In the genomic region with DNA sequence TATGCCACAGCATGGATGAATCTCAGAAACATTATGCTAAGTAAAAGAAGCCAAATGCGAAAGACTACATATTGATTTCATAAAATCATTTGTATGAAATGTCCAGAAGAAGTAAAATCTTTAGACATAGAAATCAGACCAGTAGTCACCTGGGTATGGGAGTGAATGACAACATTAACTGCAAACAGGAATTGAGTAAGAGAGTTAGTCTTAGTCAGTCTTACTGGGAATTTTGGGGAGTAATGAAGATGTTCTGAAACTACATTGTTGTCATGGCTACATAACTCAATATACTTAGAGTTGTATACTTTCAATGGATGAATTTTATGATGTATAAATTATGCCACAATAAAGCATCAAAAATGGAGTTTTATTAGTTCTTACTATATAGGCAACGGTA, we compare ENCODE assay signal across 20 cellular contexts.
A peak's percentile ranks its signal among the peaks of the same experiment; 100 is the strongest.
DNase-seq lines count a peak whose midpoint lies in the region; ATAC-seq and TF ChIP-seq lines count a peak whose summit lies in the region.
"Had no signal": no experiment of that assay in that cellular context is flagged by ENCODE, and none has a peak within 500 bp of the region (broad histone marks: within the 10 kb centered on the region; RNA-seq: fewer than 3 reads in every experiment).

No MANE protein-coding gene starts in this region.

- 54% methylated on average over 2 of the region's 2 CpGs for WGBS in mammary epithelial cell (ENCODE audit: low coverage, missing lambda C conversion rate)

- DNase-seq in MCF 10A (ENCODE audit: unreplicated experiment) = peak; percentile 3
- no peak for DNase-seq in breast epithelium (ENCODE audit: low spot score in 2 of 2)
- DNase-seq in mammary epithelial cell = peak; percentile 1
- peak; percentile 1 for DNase-seq in epithelial cell of esophagus (ENCODE audit: low read depth)
- DNase-seq in effector CD4-positive, alpha-beta T cell = no peak
- DNase-seq in CD4-positive, alpha-beta memory T cell = no peak
- DNase-seq: AML-193; Caco-2; Calu3; CD4-positive, CD25-positive, alpha-beta regulatory T cell; CD8-positive, alpha-beta T cell; DMS79 treated with DMSO at 0.1 percent for 48 hours; GF-D8 had no signal

- H3K27me3 ChIP-seq in breast epithelium (no peaks in the 10 kb centered on the region), OCI-LY1 (ENCODE audit: insufficient read depth, low read length) (no peaks in the 10 kb centered on the region), mammary epithelial cell (ENCODE audit: insufficient read depth, low read length) (peaks cover 2% of the 10 kb centered on the region)
- H3K27me3 ChIP-seq in CD4-positive, alpha-beta memory T cell (ENCODE audit: insufficient read depth, low read length) = no peaks in the 10 kb centered on the region
- H3K27me3 ChIP-seq: BLaER1 treated with 17β-estradiol and CSF1 and Interleukin-3, amounts not matched to agents 10 nM and 100 nM had no signal

- H2AFZ ChIP-seq in OCI-LY1 (ENCODE audit: low read length) (0 out of 2 replicates have a peak overlapping the region, but pooled peaks have one; percentile 29), mammary epithelial cell (ENCODE audit: low read depth, low read length) (no peak overlapping the region)

- H3K36me3 ChIP-seq in breast epithelium (no peaks in the 10 kb centered on the region), OCI-LY1 (ENCODE audit: insufficient read depth, low read length) (no peaks in the 10 kb centered on the region), mammary epithelial cell (ENCODE audit: insufficient read depth, low read length) (no peaks in the 10 kb centered on the region)
- H3K36me3 ChIP-seq in CD4-positive, alpha-beta memory T cell (ENCODE audit: insufficient read depth, low read length) = no peaks in the 10 kb centered on the region
- H3K36me3 ChIP-seq: BLaER1 treated with 17β-estradiol and CSF1 and Interleukin-3, amounts not matched to agents 10 nM and 100 nM had no signal

- H3K36me3 Mint-ChIP-seq in MCF 10A (ENCODE audit: insufficient read depth, unreplicated experiment) = no peaks in the 10 kb centered on the region
- H3K36me3 Mint-ChIP-seq in CD4-positive, alpha-beta memory T cell = no peaks in the 10 kb centered on the region
- H3K36me3 Mint-ChIP-seq: CD4-positive, CD25-positive, alpha-beta regulatory T cell; CD8-positive, alpha-beta T cell had no signal

- in situ Hi-C loops in mammary epithelial cell (cut with MboI; ENCODE audit: low sequenced_read_pairs in 2 of 2) = no loop called here

- H3K4me1 Mint-ChIP-seq in MCF 10A (ENCODE audit: insufficient read depth, unreplicated experiment) = no peaks in the 10 kb centered on the region
- H3K4me1 Mint-ChIP-seq in CD4-positive, alpha-beta memory T cell = no peaks in the 10 kb centered on the region
- H3K4me1 Mint-ChIP-seq: B cell; CD4-positive, CD25-positive, alpha-beta regulatory T cell had no signal

- no peaks in the 10 kb centered on the region for H3K9me3 Mint-ChIP-seq in MCF 10A (ENCODE audit: unreplicated experiment)
- H3K9me3 Mint-ChIP-seq in CD4-positive, alpha-beta memory T cell = no peaks in the 10 kb centered on the region
- H3K9me3 Mint-ChIP-seq: CD8-positive, alpha-beta T cell had no signal

- H3K4me2 ChIP-seq in OCI-LY1 (ENCODE audit: low read length) (no peak overlapping the region), mammary epithelial cell (ENCODE audit: insufficient read depth, low read depth, low read length) (no peak overlapping the region)
- H3K4me2 ChIP-seq: A549; BLaER1 treated with 17β-estradiol and CSF1 and Interleukin-3, amounts not matched to agents 10 nM and 100 nM had no signal

- no peaks in the 10 kb centered on the region for H3K9me3 ChIP-seq in breast epithelium
- H3K9me3 ChIP-seq in OCI-LY1 (ENCODE audit: low read length) = no peaks in the 10 kb centered on the region
- no peaks in the 10 kb centered on the region for H3K9me3 ChIP-seq in mammary epithelial cell (replicated peaks; ENCODE audit: insufficient read depth, low read length)
- no peaks in the 10 kb centered on the region for H3K9me3 ChIP-seq in CD4-positive, alpha-beta memory T cell (ENCODE audit: control insufficient read depth in 1 of 2, low read length in 2 of 2)
- H3K9me3 ChIP-seq: A549; BLaER1 treated with 17β-estradiol and CSF1 and Interleukin-3, amounts not matched to agents 10 nM and 100 nM; Caco-2 had no signal

- no peak overlapping the region for H3K4me3 ChIP-seq in breast epithelium
- H3K4me3 ChIP-seq in OCI-LY1 (ENCODE audit: low read depth, low read length, poor library complexity, severe bottlenecking) = no peak overlapping the region
- no peak overlapping the region for H3K4me3 ChIP-seq in mammary epithelial cell (replicated peaks in 1 of 3; ENCODE audit: insufficient read depth in 1 of 3, low read depth in 2 of 3, low read length in 3 of 3)
- no peak overlapping the region for H3K4me3 ChIP-seq in epithelial cell of esophagus (ENCODE audit: low read length)
- H3K4me3 ChIP-seq in CD4-positive, alpha-beta memory T cell (ENCODE audit: low read length in 2 of 2) = no peak overlapping the region
- H3K4me3 ChIP-seq: A549; BLaER1 treated with 17β-estradiol and CSF1 and Interleukin-3, amounts not matched to agents 10 nM and 100 nM had no signal

- no peaks in the 10 kb centered on the region for H3F3A ChIP-seq in OCI-LY1 (ENCODE audit: insufficient read depth, low read length)

- H3K9ac ChIP-seq in OCI-LY1 (ENCODE audit: low read length) (no peak overlapping the region), mammary epithelial cell (ENCODE audit: insufficient read depth, low read length) (no peak overlapping the region)
- H3K9ac ChIP-seq: BLaER1 treated with 17β-estradiol and CSF1 and Interleukin-3, amounts not matched to agents 10 nM and 100 nM had no signal

- intact Hi-C loops in MCF 10A (cut with micrococcal nuclease) (loop anchor here (5.0 kb wide), 1 partner anchor 123 kb away; no protein-coding TSS in a partner anchor), breast epithelium (cut with DNase I; ENCODE audit: low total_unique reads) (no loop called here), mammary epithelial cell (cut with micrococcal nuclease) (no loop called here)
- intact Hi-C loops in CD4-positive, alpha-beta memory T cell (cut with micrococcal nuclease) = no loop called here

- POLR2A ChIA-PET in MCF 10A (lab: Yijun Ruan, JAX) = no interaction called here
- POLR2A ChIA-PET in CD4-positive, alpha-beta memory T cell (lab: Charles Lee; ENCODE audit: partially characterized antibody) = no interaction called here

- H3K27ac Mint-ChIP-seq in MCF 10A (ENCODE audit: low read depth, unreplicated experiment) = no peak overlapping the region
- no peak overlapping the region for H3K27ac Mint-ChIP-seq in CD4-positive, alpha-beta memory T cell
- H3K27ac Mint-ChIP-seq: B cell; CD4-positive, CD25-positive, alpha-beta regulatory T cell; CD8-positive, alpha-beta T cell had no signal

- H3K27ac ChIP-seq in breast epithelium (no peak overlapping the region), OCI-LY1 (ENCODE audit: low read depth, low read length, poor library complexity, severe bottlenecking) (no peak overlapping the region), mammary epithelial cell (ENCODE audit: insufficient read depth, low read depth, low read length) (no peak overlapping the region)
- no peak overlapping the region for H3K27ac ChIP-seq in CD4-positive, alpha-beta memory T cell (ENCODE audit: low read depth, low read length)
- H3K27ac ChIP-seq: 22Rv1; A549; BLaER1 treated with 17β-estradiol and CSF1 and Interleukin-3, amounts not matched to agents 10 nM and 100 nM; C4-2B had no signal

- dilution Hi-C loops in mammary epithelial cell (cut with HindIII; ENCODE audit: low sequenced_read_pairs) = no loop called here

- H3K79me2 ChIP-seq in OCI-LY1 (ENCODE audit: insufficient read depth, low read length) (no peaks in the 10 kb centered on the region), mammary epithelial cell (ENCODE audit: insufficient read depth, low read length) (no peaks in the 10 kb centered on the region)

- no TSS peak for BruUV-seq in MCF 10A (replicated peaks; lab: Mats Ljungman, UMichigan)
- no TSS peak for BruUV-seq in mammary epithelial cell (replicated peaks; lab: Mats Ljungman, UMichigan)

- H3K9me2 ChIP-seq in OCI-LY1 (ENCODE audit: low read depth, low read length) = no peaks in the 10 kb centered on the region

- TF ChIP-seq CTCF in MCF 10A (IDR thresholded peaks at IDR 0.05; ENCODE audit: unreplicated experiment) = no peak
- no peak for TF ChIP-seq CTCF in breast epithelium (IDR thresholded peaks at IDR 0.05)
- TF ChIP-seq CTCF in OCI-LY1 (IDR thresholded peaks at IDR 0.05; ENCODE audit: low read length) = no peak
- no peak for TF ChIP-seq CTCF in mammary epithelial cell (conservative IDR thresholded peaks at IDR 0.05 in 1 of 2, IDR thresholded peaks at IDR 0.05 in 1 of 2; ENCODE audit: extremely low read depth in 1 of 2, insufficient read depth in 1 of 2, low read depth in 1 of 2, low read length in 2 of 2)
- no peak for TF ChIP-seq CTCF in epithelial cell of esophagus (IDR thresholded peaks at IDR 0.05; ENCODE audit: insufficient read depth, low read depth, low read length, missing control alignments)

- no peak for TF ChIP-seq POLR2A in breast epithelium (IDR thresholded peaks at IDR 0.05)

- H3K27me3 Mint-ChIP-seq in MCF 10A (ENCODE audit: insufficient read depth, unreplicated experiment) = no peaks in the 10 kb centered on the region
- H3K27me3 Mint-ChIP-seq in CD4-positive, alpha-beta memory T cell = no peaks in the 10 kb centered on the region
- H3K27me3 Mint-ChIP-seq: B cell; CD4-positive, CD25-positive, alpha-beta regulatory T cell had no signal

- no peak for ATAC-seq in GM18867 (IDR thresholded peaks at IDR 0.05; ENCODE audit: unreplicated experiment)
- ATAC-seq: A549; CD8-positive, alpha-beta T cell had no signal

- H3K4me3 Mint-ChIP-seq in MCF 10A (ENCODE audit: unreplicated experiment) = no peak overlapping the region
- no peak overlapping the region for H3K4me3 Mint-ChIP-seq in CD4-positive, alpha-beta memory T cell
- H3K4me3 Mint-ChIP-seq: B cell; CD4-positive, CD25-positive, alpha-beta regulatory T cell; CD8-positive, alpha-beta T cell had no signal

- H4K20me1 ChIP-seq in OCI-LY1 (ENCODE audit: insufficient read depth, low read length) (no peaks in the 10 kb centered on the region), mammary epithelial cell (ENCODE audit: insufficient read depth, low read length) (no peaks in the 10 kb centered on the region)
- H4K20me1 ChIP-seq: BLaER1 treated with 17β-estradiol and CSF1 and Interleukin-3, amounts not matched to agents 10 nM and 100 nM had no signal

- CTCF ChIA-PET in MCF 10A (lab: Yijun Ruan, JAX) (interaction anchor here (0.6 kb wide), 1 partner anchor 123 kb away, joined by 3 read pairs; no protein-coding TSS in a partner anchor), mammary epithelial cell (lab: Charles Lee; ENCODE audit: low non-redundant PET) (no interaction called here)
- CTCF ChIA-PET in CD4-positive, alpha-beta memory T cell (lab: Charles Lee; ENCODE audit: partially characterized antibody) = no interaction called here

- H3K4me1 ChIP-seq in breast epithelium (no peaks in the 10 kb centered on the region), OCI-LY1 (ENCODE audit: insufficient read depth, low read length, severe bottlenecking) (no peaks in the 10 kb centered on the region), mammary epithelial cell (ENCODE audit: insufficient read depth, low read length) (no peaks in the 10 kb centered on the region)
- no peaks in the 10 kb centered on the region for H3K4me1 ChIP-seq in CD4-positive, alpha-beta memory T cell (ENCODE audit: insufficient read depth, low read length)
- H3K4me1 ChIP-seq: A549; BLaER1 treated with 17β-estradiol and CSF1 and Interleukin-3, amounts not matched to agents 10 nM and 100 nM had no signal

Comparison
In these comparisons a context has a peak if more than half of its experiments do, and no peak if none do; other contexts are left out.
1. DNase-seq: peak in MCF 10A (single experiment), mammary epithelial cell (single experiment) and epithelial cell of esophagus (single experiment); none in breast epithelium (0 of 2), effector CD4-positive, alpha-beta T cell (single experiment) and CD4-positive, alpha-beta memory T cell (0 of 5).